ENCODE assay signal across 1 cellular context in the genomic region with DNA sequence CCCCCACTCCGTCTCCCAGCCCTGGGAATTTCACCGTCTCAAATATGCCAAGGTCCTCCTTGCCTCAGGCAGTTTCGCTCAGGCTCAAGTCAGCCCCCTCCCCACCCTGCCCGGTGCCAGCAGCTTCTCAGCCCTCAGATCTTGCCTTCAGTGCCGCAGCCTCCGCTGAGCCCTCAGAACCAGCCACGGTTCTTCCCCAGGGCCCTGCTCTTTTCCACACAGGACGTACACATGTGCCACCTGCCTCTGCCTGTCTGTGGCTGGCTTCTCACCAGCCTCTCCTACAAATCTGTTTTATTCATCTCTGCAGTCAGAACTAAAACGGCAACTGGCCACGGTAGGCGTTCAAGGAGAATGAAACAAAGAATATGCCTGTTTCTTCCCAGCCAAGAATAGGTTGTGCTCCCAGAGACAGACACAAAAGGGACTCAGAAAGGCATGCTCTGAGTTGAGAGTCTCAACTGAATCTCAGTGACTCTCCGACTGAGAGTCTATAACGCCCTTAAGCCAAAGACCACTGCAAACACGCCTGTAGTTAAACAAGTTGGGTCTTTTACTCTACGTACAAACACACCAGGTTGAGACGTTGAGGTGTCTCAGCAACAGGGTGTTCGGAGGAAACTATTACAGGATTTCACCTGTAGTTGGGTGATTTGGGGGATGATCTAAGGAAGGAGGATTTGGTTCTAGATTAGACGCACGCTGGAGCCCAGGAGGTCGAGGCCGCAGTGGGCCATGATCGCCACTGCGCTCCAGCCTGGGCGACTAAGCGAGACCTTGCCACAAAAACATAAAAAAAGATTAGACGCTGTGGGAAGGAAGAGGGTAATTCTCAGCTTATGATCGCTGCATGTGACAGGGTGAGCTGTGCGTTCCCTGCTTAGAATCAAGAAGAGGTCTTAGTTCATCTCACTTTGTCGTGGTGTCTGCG.
TF ChIP-seq lines count a peak whose summit lies in the region.

No MANE protein-coding gene starts in this region.

TF ChIP-seq in K562, 482 proteins besides CTCF, POLR2A, EP300 and RAD21 (continues in another document):
- TF ChIP-seq PHF8 (IDR thresholded peaks at IDR 0.05; ENCODE audit: borderline replicate concordance, low read length) (no peak), TEAD4 (IDR thresholded peaks at IDR 0.05; ENCODE audit: low read length) (no peak), TEAD4 (CRISPR knock-in tag; IDR thresholded peaks at IDR 0.05; ENCODE audit: borderline replicate concordance) (no peak), EHMT2 (IDR thresholded peaks at IDR 0.05) (no peak), ZNF239 (CRISPR knock-in tag; IDR thresholded peaks at IDR 0.05) (no peak), HMGN3 (IDR thresholded peaks at IDR 0.05; ENCODE audit: borderline replicate concordance, extremely low read depth, insufficient read length, low read depth, low read length) (no peak), ZZZ3 (IDR thresholded peaks at IDR 0.05) (no peak), HNRNPUL1 (IDR thresholded peaks at IDR 0.05; ENCODE audit: low read length) (no peak), KDM2B (CRISPR knock-in tag; IDR thresholded peaks at IDR 0.05) (no peak), TAL1 (IDR thresholded peaks at IDR 0.05) (no peak), PCBP1 (IDR thresholded peaks at IDR 0.05; ENCODE audit: low read depth, low read length, poor library complexity, severe bottlenecking) (no peak), ZNF583 (CRISPR knock-in tag; IDR thresholded peaks at IDR 0.05) (0 out of 2 replicates have a peak, but pooled peaks have one; percentile 50), ZNF12 (CRISPR knock-in tag; IDR thresholded peaks at IDR 0.05) (no peak), RBBP5 (IDR thresholded peaks at IDR 0.05; ENCODE audit: borderline replicate concordance, insufficient read depth, low read length, poor library complexity, severe bottlenecking) (peak; percentile 10), TCFL5 (CRISPR knock-in tag; conservative IDR thresholded peaks at IDR 0.05) (no peak), KAT7 (CRISPR knock-in tag; IDR thresholded peaks at IDR 0.05; ENCODE audit: borderline replicate concordance) (peak; percentile 74; the same call in 1 of the 2 replicates), POLR2AphosphoS2 (IDR thresholded peaks at IDR 0.05; ENCODE audit: low read length) (no peak), ARHGAP35 (IDR thresholded peaks at IDR 0.05; ENCODE audit: partially characterized antibody) (no peak), HNRNPK (IDR thresholded peaks at IDR 0.05; ENCODE audit: low read depth, low read length, poor library complexity, severe bottlenecking) (no peak), HNRNPL (IDR thresholded peaks at IDR 0.05; ENCODE audit: low read depth, low read length) (no peak), ZNF695 (CRISPR knock-in tag; IDR thresholded peaks at IDR 0.05) (0 out of 2 replicates have a peak, but pooled peaks have one; percentile 31), ZBTB17 (CRISPR knock-in tag; IDR thresholded peaks at IDR 0.05) (no peak), SMAD4 (CRISPR knock-in tag; conservative IDR thresholded peaks at IDR 0.05) (no peak), ETV5 (CRISPR knock-in tag; IDR thresholded peaks at IDR 0.05; ENCODE audit: low read depth) (0 out of 2 replicates have a peak, but pooled peaks have one; percentile 5), RBM34 (IDR thresholded peaks at IDR 0.05; ENCODE audit: borderline replicate concordance, insufficient read depth, low read length) (no peak), HIVEP1 (CRISPR knock-in tag; IDR thresholded peaks at IDR 0.05) (no peak), DDX20 (tag; IDR thresholded peaks at IDR 0.05; ENCODE audit: low read depth) (no peak), SMAD1 (IDR thresholded peaks at IDR 0.05; ENCODE audit: low read depth, low read length, partially characterized antibody) (no peak), WHSC1 (IDR thresholded peaks at IDR 0.05; ENCODE audit: low read length) (no peak), ZNF76 (CRISPR knock-in tag; IDR thresholded peaks at IDR 0.05; ENCODE audit: borderline replicate concordance) (no peak), ZNF212 (CRISPR knock-in tag; IDR thresholded peaks at IDR 0.05) (no peak), NR3C1 (CRISPR knock-in tag; IDR thresholded peaks at IDR 0.05) (no peak), TAF1 (IDR thresholded peaks at IDR 0.05; ENCODE audit: control insufficient read depth, extremely low read depth, insufficient read depth, low read length, severe bottlenecking) (no peak), POLR3G (IDR thresholded peaks at IDR 0.05; ENCODE audit: extremely low read depth, insufficient read length, insufficient replicate concordance) (no peak), RCOR1 (IDR thresholded peaks at IDR 0.05; ENCODE audit: borderline replicate concordance in 1 of 2, low read depth in 2 of 2, low read length in 2 of 2) (no peak), SREBF2 (CRISPR knock-in tag; IDR thresholded peaks at IDR 0.05) (0 out of 2 replicates have a peak, but pooled peaks have one; percentile 42), SAP30 (IDR thresholded peaks at IDR 0.05; ENCODE audit: borderline replicate concordance, insufficient read depth, low read depth, low read length, poor library complexity, severe bottlenecking) (peak; percentile 26), MCM5 (IDR thresholded peaks at IDR 0.05; ENCODE audit: low read depth) (no peak), BACH1 (tag; IDR thresholded peaks at IDR 0.05) (no peak), MTA2 (IDR thresholded peaks at IDR 0.05; ENCODE audit: low read depth) (no peak), MAFK (IDR thresholded peaks at IDR 0.05; ENCODE audit: low read length) (no peak), ZNF696 (CRISPR knock-in tag; conservative IDR thresholded peaks at IDR 0.05) (no peak), BHLHE40 (IDR thresholded peaks at IDR 0.05; ENCODE audit: low read length) (no peak), STAT5A (IDR thresholded peaks at IDR 0.05; ENCODE audit: borderline replicate concordance, low read length) (no peak)
- TF ChIP-seq, protein P1, sequence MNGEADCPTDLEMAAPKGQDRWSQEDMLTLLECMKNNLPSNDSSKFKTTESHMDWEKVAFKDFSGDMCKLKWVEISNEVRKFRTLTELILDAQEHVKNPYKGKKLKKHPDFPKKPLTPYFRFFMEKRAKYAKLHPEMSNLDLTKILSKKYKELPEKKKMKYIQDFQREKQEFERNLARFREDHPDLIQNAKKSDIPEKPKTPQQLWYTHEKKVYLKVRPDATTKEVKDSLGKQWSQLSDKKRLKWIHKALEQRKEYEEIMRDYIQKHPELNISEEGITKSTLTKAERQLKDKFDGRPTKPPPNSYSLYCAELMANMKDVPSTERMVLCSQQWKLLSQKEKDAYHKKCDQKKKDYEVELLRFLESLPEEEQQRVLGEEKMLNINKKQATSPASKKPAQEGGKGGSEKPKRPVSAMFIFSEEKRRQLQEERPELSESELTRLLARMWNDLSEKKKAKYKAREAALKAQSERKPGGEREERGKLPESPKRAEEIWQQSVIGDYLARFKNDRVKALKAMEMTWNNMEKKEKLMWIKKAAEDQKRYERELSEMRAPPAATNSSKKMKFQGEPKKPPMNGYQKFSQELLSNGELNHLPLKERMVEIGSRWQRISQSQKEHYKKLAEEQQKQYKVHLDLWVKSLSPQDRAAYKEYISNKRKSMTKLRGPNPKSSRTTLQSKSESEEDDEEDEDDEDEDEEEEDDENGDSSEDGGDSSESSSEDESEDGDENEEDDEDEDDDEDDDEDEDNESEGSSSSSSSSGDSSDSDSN (IDR thresholded peaks at IDR 0.05; ENCODE audit: borderline replicate concordance in 1 of 2, low read depth in 2 of 2, low read length in 2 of 2), result peak; percentile 29 to 47; a peak in 1 of 4 replicates
- TF ChIP-seq, protein P2, sequence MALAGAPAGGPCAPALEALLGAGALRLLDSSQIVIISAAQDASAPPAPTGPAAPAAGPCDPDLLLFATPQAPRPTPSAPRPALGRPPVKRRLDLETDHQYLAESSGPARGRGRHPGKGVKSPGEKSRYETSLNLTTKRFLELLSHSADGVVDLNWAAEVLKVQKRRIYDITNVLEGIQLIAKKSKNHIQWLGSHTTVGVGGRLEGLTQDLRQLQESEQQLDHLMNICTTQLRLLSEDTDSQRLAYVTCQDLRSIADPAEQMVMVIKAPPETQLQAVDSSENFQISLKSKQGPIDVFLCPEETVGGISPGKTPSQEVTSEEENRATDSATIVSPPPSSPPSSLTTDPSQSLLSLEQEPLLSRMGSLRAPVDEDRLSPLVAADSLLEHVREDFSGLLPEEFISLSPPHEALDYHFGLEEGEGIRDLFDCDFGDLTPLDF (CRISPR knock-in tag; IDR thresholded peaks at IDR 0.05), result no peak
- TF ChIP-seq, protein P3, sequence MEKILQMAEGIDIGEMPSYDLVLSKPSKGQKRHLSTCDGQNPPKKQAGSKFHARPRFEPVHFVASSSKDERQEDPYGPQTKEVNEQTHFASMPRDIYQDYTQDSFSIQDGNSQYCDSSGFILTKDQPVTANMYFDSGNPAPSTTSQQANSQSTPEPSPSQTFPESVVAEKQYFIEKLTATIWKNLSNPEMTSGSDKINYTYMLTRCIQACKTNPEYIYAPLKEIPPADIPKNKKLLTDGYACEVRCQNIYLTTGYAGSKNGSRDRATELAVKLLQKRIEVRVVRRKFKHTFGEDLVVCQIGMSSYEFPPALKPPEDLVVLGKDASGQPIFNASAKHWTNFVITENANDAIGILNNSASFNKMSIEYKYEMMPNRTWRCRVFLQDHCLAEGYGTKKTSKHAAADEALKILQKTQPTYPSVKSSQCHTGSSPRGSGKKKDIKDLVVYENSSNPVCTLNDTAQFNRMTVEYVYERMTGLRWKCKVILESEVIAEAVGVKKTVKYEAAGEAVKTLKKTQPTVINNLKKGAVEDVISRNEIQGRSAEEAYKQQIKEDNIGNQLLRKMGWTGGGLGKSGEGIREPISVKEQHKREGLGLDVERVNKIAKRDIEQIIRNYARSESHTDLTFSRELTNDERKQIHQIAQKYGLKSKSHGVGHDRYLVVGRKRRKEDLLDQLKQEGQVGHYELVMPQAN (IDR thresholded peaks at IDR 0.05; ENCODE audit: borderline replicate concordance), result no peak
- TF ChIP-seq, protein P4, sequence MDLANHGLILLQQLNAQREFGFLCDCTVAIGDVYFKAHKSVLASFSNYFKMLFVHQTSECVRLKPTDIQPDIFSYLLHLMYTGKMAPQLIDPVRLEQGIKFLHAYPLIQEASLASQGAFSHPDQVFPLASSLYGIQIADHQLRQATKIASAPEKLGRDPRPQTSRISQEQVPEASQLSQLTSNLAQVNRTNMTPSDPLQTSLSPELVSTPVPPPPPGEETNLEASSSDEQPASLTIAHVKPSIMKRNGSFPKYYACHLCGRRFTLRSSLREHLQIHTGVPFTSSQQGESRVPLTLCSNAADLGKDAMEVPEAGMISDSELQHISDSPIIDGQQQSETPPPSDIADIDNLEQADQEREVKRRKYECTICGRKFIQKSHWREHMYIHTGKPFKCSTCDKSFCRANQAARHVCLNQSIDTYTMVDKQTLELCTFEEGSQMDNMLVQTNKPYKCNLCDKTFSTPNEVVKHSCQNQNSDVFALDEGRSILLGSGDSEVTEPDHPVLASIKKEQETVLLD (IDR thresholded peaks at IDR 0.05), result no peak
- TF ChIP-seq, protein P5, sequence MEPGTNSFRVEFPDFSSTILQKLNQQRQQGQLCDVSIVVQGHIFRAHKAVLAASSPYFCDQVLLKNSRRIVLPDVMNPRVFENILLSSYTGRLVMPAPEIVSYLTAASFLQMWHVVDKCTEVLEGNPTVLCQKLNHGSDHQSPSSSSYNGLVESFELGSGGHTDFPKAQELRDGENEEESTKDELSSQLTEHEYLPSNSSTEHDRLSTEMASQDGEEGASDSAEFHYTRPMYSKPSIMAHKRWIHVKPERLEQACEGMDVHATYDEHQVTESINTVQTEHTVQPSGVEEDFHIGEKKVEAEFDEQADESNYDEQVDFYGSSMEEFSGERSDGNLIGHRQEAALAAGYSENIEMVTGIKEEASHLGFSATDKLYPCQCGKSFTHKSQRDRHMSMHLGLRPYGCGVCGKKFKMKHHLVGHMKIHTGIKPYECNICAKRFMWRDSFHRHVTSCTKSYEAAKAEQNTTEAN (CRISPR knock-in tag; IDR thresholded peaks at IDR 0.05), result no peak
- TF ChIP-seq, protein P6, sequence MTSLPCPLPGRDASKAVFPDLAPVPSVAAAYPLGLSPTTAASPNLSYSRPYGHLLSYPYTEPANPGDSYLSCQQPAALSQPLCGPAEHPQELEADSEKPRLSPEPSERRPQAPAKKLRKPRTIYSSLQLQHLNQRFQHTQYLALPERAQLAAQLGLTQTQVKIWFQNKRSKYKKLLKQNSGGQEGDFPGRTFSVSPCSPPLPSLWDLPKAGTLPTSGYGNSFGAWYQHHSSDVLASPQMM (CRISPR knock-in tag; IDR thresholded peaks at IDR 0.05), result no peak
- TF ChIP-seq, protein P7, sequence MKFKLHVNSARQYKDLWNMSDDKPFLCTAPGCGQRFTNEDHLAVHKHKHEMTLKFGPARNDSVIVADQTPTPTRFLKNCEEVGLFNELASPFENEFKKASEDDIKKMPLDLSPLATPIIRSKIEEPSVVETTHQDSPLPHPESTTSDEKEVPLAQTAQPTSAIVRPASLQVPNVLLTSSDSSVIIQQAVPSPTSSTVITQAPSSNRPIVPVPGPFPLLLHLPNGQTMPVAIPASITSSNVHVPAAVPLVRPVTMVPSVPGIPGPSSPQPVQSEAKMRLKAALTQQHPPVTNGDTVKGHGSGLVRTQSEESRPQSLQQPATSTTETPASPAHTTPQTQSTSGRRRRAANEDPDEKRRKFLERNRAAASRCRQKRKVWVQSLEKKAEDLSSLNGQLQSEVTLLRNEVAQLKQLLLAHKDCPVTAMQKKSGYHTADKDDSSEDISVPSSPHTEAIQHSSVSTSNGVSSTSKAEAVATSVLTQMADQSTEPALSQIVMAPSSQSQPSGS (CRISPR knock-in tag; IDR thresholded peaks at IDR 0.05), result no peak
- TF ChIP-seq, protein P8, sequence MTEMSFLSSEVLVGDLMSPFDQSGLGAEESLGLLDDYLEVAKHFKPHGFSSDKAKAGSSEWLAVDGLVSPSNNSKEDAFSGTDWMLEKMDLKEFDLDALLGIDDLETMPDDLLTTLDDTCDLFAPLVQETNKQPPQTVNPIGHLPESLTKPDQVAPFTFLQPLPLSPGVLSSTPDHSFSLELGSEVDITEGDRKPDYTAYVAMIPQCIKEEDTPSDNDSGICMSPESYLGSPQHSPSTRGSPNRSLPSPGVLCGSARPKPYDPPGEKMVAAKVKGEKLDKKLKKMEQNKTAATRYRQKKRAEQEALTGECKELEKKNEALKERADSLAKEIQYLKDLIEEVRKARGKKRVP (CRISPR knock-in tag; IDR thresholded peaks at IDR 0.05), result 0 out of 2 replicates have a peak, but pooled peaks have one; percentile 16
- TF ChIP-seq, protein P9, sequence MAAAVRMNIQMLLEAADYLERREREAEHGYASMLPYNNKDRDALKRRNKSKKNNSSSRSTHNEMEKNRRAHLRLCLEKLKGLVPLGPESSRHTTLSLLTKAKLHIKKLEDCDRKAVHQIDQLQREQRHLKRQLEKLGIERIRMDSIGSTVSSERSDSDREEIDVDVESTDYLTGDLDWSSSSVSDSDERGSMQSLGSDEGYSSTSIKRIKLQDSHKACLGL (CRISPR knock-in tag; IDR thresholded peaks at IDR 0.05; ENCODE audit: borderline replicate concordance, poor library complexity, severe bottlenecking), result no peak
- TF ChIP-seq, protein P10, sequence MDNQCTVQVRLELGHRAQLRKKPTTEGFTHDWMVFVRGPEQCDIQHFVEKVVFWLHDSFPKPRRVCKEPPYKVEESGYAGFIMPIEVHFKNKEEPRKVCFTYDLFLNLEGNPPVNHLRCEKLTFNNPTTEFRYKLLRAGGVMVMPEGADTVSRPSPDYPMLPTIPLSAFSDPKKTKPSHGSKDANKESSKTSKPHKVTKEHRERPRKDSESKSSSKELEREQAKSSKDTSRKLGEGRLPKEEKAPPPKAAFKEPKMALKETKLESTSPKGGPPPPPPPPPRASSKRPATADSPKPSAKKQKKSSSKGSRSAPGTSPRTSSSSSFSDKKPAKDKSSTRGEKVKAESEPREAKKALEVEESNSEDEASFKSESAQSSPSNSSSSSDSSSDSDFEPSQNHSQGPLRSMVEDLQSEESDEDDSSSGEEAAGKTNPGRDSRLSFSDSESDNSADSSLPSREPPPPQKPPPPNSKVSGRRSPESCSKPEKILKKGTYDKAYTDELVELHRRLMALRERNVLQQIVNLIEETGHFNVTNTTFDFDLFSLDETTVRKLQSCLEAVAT (IDR thresholded peaks at IDR 0.05), result peak in 1 of 2 experiments; percentile 44; a peak in 1 of 4 replicates
